ENCODE assay signal across 1 cellular context in the genomic region with DNA sequence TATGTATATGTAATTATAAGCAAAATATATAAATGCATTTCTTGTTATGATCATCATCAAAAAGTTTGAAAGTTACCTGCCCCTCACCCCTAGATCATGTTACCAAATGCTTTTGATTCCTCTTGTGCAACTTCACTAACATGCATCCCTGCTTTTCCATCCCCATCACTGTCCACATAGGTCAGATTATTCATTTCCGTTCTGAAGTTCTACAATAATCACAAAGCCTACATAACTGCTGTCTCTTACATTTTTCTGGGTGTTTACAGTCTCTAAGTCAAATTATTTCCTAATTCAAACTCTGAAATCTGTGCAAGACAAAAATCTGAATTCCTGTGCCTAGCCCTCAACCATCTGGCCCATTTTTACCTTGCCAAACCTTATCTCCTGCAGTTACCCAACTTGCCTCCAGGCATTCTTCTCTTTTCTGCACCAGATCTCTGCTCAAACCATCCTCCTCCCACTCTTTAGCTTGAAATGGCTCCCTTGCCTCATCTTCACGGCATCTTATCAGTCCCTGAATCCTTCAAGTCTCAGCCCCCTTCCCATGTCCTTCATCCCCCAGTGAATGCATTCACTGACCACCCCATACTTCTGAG.
TF ChIP-seq lines count a peak whose summit lies in the region.

No MANE protein-coding gene starts in this region.

TF ChIP-seq in H1, 55 proteins besides CTCF, POLR2A, EP300 and RAD21:
- TF ChIP-seq SP2 (IDR thresholded peaks at IDR 0.05; ENCODE audit: low read length) (no peak), HDAC2 (IDR thresholded peaks at IDR 0.05; ENCODE audit: borderline replicate concordance in 1 of 2, low read depth in 2 of 2, low read length in 2 of 2) (no peak), TCF12 (IDR thresholded peaks at IDR 0.05; ENCODE audit: low read depth, low read length) (no peak), TAF1 (IDR thresholded peaks at IDR 0.05; ENCODE audit: low read depth, low read length) (no peak)
